8 cellular contexts compared by ENCODE assay signal in genomic region chr5:69559908-69560330, GRCh38. TPM values are rescaled to one million over a fixed set of nuclear protein-coding genes. Genes with fewer than 3 reads are reported as not detected.
A peak's percentile ranks its signal among the peaks of the same experiment; 100 is the strongest.
DNase-seq lines count a peak whose midpoint lies in the region; ATAC-seq, FAIRE-seq and TF ChIP-seq lines count a peak whose summit lies in the region.
"Not testable (repeated sequence)": the region's sequence is repeated elsewhere in the genome, so short reads cannot be mapped to it uniquely, and the experiment has no call there.

Gene GTF2H2C (plus strand): TSS chr5:69560191. CDS start chr5:69565133, 4,942 bp downstream.

- peak within 1 kb of the TSS; percentile 79 for H3K4me2 ChIP-seq in astrocyte (ENCODE audit: low read length)
- peak within 1 kb of the TSS; percentile 28 for H3K4me2 ChIP-seq in neuronal stem cell (ENCODE audit: insufficient read depth, low read length, poor library complexity, severe bottlenecking)

- DNase-seq in Daoy (ENCODE audit: low read depth) (peak; percentile 82), WERI-Rb-1 (peak; percentile 58), astrocyte (ENCODE audit: low read depth) (peak; percentile 60), head of caudate nucleus (peak; percentile 38 to 91 (median 73)), neuronal stem cell (ENCODE audit: low spot score) (peak; percentile 40)
- peak; percentile 31 to 41 for DNase-seq in stimulated activated CD8-positive, alpha-beta memory T cell treated with anti-CD3 and anti-CD28 coated beads, Interleukin-4, amount 100 ng/mL, for 4 hours (ENCODE audit: low read depth in 2 of 2, low spot score in 1 of 2)

- H3K9ac ChIP-seq in astrocyte (ENCODE audit: low read length): peak within 1 kb of the TSS; percentile 58
- not testable (repeated sequence) for H3K9ac ChIP-seq in neuronal stem cell (ENCODE audit: low read depth, low read length, poor library complexity)

- H4K8ac ChIP-seq in neuronal stem cell (ENCODE audit: low read depth, low read length): not testable (repeated sequence)

- H3K4me3 Mint-ChIP-seq in astrocyte (ENCODE audit: unreplicated experiment): peak within 1 kb of the TSS; percentile 94

- not testable (repeated sequence) for H3K4me1 Mint-ChIP-seq in astrocyte (ENCODE audit: low read depth, unreplicated experiment)

- not testable (repeated sequence) for H3K27me3 ChIP-seq in WERI-Rb-1 (ENCODE audit: insufficient read depth, low read depth, severe bottlenecking); astrocyte (ENCODE audit: insufficient read depth, low read length); neuronal stem cell (ENCODE audit: control insufficient read depth in 3 of 3, insufficient read depth in 3 of 3, low read depth in 1 of 3, low read length in 3 of 3)

- not testable (repeated sequence) for H3K23ac ChIP-seq in neuronal stem cell (ENCODE audit: low read depth, low read length, poor library complexity)

- not testable (repeated sequence) for H2BK12ac ChIP-seq in neuronal stem cell (ENCODE audit: low read length)

- not testable (repeated sequence) for H3K9me3 ChIP-seq in WERI-Rb-1 (ENCODE audit: severe bottlenecking); astrocyte (ENCODE audit: insufficient read depth, low read depth, low read length); neuronal stem cell (replicated peaks in 1 of 2; ENCODE audit: control insufficient read depth in 2 of 2, insufficient read depth in 1 of 2, low read depth in 1 of 2, low read length in 2 of 2)

- H3K14ac ChIP-seq in neuronal stem cell (ENCODE audit: low read length): not testable (repeated sequence)

- H4K91ac ChIP-seq in neuronal stem cell (ENCODE audit: low read depth, low read length, poor library complexity): not testable (repeated sequence)

- ATAC-seq in GM21529 (IDR thresholded peaks at IDR 0.05; ENCODE audit: unreplicated experiment) (peak; percentile 96), HG03565 (IDR thresholded peaks at IDR 0.05; ENCODE audit: unreplicated experiment) (peak; percentile 96)

- H3K4me1 ChIP-seq in astrocyte (ENCODE audit: insufficient read depth, low read length); neuronal stem cell (ENCODE audit: control insufficient read depth in 2 of 2, insufficient read depth in 1 of 2, low read depth in 1 of 2, low read length in 2 of 2): not testable (repeated sequence)

- H3K4me3 ChIP-seq in WERI-Rb-1 (ENCODE audit: low read depth, low read length): peak within 1 kb of the TSS; percentile 34
- H3K4me3 ChIP-seq in astrocyte (ENCODE audit: insufficient read depth, low read depth, low read length): peak within 1 kb of the TSS; percentile 54
- H3K4me3 ChIP-seq in neuronal stem cell (ENCODE audit: low read length in 2 of 2): peak within 1 kb of the TSS; percentile 50 to 74

- no CpG with 5 or more reads among the region's 40 CpGs for WGBS in neuronal stem cell (ENCODE audit: extremely low coverage in 2 of 2, insufficient read length in 2 of 2, insufficient replicate concordance in 1 of 2), 2 donors

- TF ChIP-seq CTCF in WERI-Rb-1 (IDR thresholded peaks at IDR 0.05; ENCODE audit: low read depth, low read length): not testable (repeated sequence)
- TF ChIP-seq CTCF in astrocyte (IDR thresholded peaks at IDR 0.05; ENCODE audit: insufficient read depth, low read depth, low read length): peak; percentile 4

- not testable (repeated sequence) for H2BK120ac ChIP-seq in neuronal stem cell (ENCODE audit: low read depth, low read length)

- H3K27me3 Mint-ChIP-seq in astrocyte (ENCODE audit: low read depth, unreplicated experiment): not testable (repeated sequence)

- not testable (repeated sequence) for H2BK5ac ChIP-seq in neuronal stem cell (ENCODE audit: low read length)

- peak within 1 kb of the TSS; percentile 75 for H3K27ac Mint-ChIP-seq in astrocyte (ENCODE audit: unreplicated experiment)

- not testable (repeated sequence) for H3K36me3 Mint-ChIP-seq in astrocyte (ENCODE audit: low read depth, unreplicated experiment)

- not testable (repeated sequence) for H3K36me3 ChIP-seq in WERI-Rb-1; astrocyte (ENCODE audit: insufficient read depth, low read length); neuronal stem cell (replicated peaks in 1 of 2; ENCODE audit: control insufficient read depth in 2 of 2, insufficient read depth in 2 of 2, low read length in 2 of 2)

- not testable (repeated sequence) for H2BK15ac ChIP-seq in neuronal stem cell (ENCODE audit: low read length)

- intact Hi-C loops in head of caudate nucleus (cut with DNase I): not testable (repeated sequence)

- not testable (repeated sequence) for H3K9me3 Mint-ChIP-seq in astrocyte (ENCODE audit: unreplicated experiment)

- H2AFZ ChIP-seq in astrocyte (ENCODE audit: low read depth, low read length): peak within 1 kb of the TSS; percentile 78
- peak within 1 kb of the TSS; percentile 73 for H2AFZ ChIP-seq in neuronal stem cell (ENCODE audit: low read length)

- not testable (repeated sequence) for H3K79me2 ChIP-seq in astrocyte (ENCODE audit: insufficient read depth, low read length)

- H4K20me1 ChIP-seq in astrocyte (ENCODE audit: insufficient read depth, low read length): not testable (repeated sequence)

- FAIRE-seq in astrocyte (lab: Jason Lieb, UNC): not testable (repeated sequence)

- H3K79me1 ChIP-seq in neuronal stem cell (ENCODE audit: low read depth, low read length): not testable (repeated sequence)

- H2AK5ac ChIP-seq in neuronal stem cell (ENCODE audit: low read depth, low read length): not testable (repeated sequence)

- not testable (repeated sequence) for H3K4ac ChIP-seq in neuronal stem cell (ENCODE audit: low read length)

- peak within 1 kb of the TSS; percentile 46; the same call in 1 of the 2 replicates for H3K27ac ChIP-seq in WERI-Rb-1
- H3K27ac ChIP-seq in astrocyte (ENCODE audit: low read depth, low read length); neuronal stem cell (replicated peaks; ENCODE audit: low read length): not testable (repeated sequence)

- not testable (repeated sequence) for H3K18ac ChIP-seq in neuronal stem cell (ENCODE audit: low read length)

RNA-seq across cellular contexts. Expression of gene GTF2H2C, which starts in this region (rescaled TPM):
- 88.2 and 94.4 TPM in 2 replicates for total RNA-seq in Daoy (2014; rRNA removed; shearing (Covaris generic))
- total RNA-seq in astrocyte: 39.3 and 39.4 TPM in 2 replicates
- polyA plus RNA-seq in neuronal stem cell (2013, experiment 1 of 2): 21.6 TPM
- polyA plus RNA-seq in neuronal stem cell (2013, experiment 2 of 2): 23.3 TPM
